Comparison of ENCODE assay signal across 40 cellular contexts in genomic region chrX:65194547-65194946, GRCh38.
"Had no signal": no experiment of that assay in that cellular context is flagged by ENCODE, and none has a peak within 500 bp of the region (broad histone marks: within the 10 kb centered on the region; RNA-seq: fewer than 3 reads in every experiment).

No MANE protein-coding gene starts in this region.

- H3K4me3 ChIP-seq: adrenal gland, body of pancreas, breast epithelium, cardiac muscle cell, coronary artery, dorsolateral prefrontal cortex, esophagus muscularis mucosa, gastrocnemius medialis had no signal

- H3K4me1 ChIP-seq: adrenal gland, body of pancreas, breast epithelium, foreskin keratinocyte, gastrocnemius medialis had no signal

- H3K4me3 Mint-ChIP-seq: activated B cell treated with CpG ODN at 0.5 μM for 24 hours; activated CD4-positive, alpha-beta memory T cell treated with anti-CD3 and anti-CD28 coated beads for 36 hours; activated CD4-positive, alpha-beta T cell treated with anti-CD3 and anti-CD28 coated beads for 36 hours; activated CD4-positive, alpha-beta T cell treated with anti-CD3 and anti-CD28 coated beads, Interleukin-2, amount 10 ng/mL, durations not matched to agents 24 days and 14 days; activated CD8-positive, alpha-beta memory T cell treated with anti-CD3 and anti-CD28 coated beads, Interleukin-2, amount 10 ng/mL, durations not matched to agents 7 days and 5 days; activated CD8-positive, alpha-beta T cell treated with anti-CD3 and anti-CD28 coated beads, Interleukin-2, amount 10 ng/mL, durations not matched to agents 7 days and 5 days; activated naive CD4-positive, alpha-beta T cell treated with anti-CD3 and anti-CD28 coated beads for 36 hours; activated naive CD4-positive, alpha-beta T cell treated with anti-CD3 and anti-CD28 coated beads, Interleukin-2, amount 50 U/mL, for 24 hours; activated naive CD8-positive, alpha-beta T cell treated with anti-CD3 and anti-CD28 coated beads for 36 hours; activated naive CD8-positive, alpha-beta T cell treated with anti-CD3 and anti-CD28 coated beads, Interleukin-2, amount 50 U/mL, for 24 hours; activated T-helper 1 cell treated with anti-CD3 and anti-CD28 coated beads, Interleukin-12 subunit alpha, Interleukin-12 subunit beta, Interleukin-2, Interleukin-4 antibody, amounts not matched to agents 30 ng/mL and 10 ng/mL and 1 ng/mL, durations not matched to agents 14 hours and 24 hours and 36 hours; dendritic cell treated with granulocyte-macrophage colony-stimulating factor and Interleukin-4, amounts not matched to agents 40 ng/mL and 50 ng/mL, for 4 days; T-cell; T-helper 1 cell treated with Interleukin-12 subunit alpha and Interleukin-12 subunit beta and Interleukin-4 antibody, amounts not matched to agents 30 μg/mL and 1 μg/mL, for 36 hours; T-helper 2 cell treated with Interferon-gamma antibody and Interleukin-4, amounts not matched to agents 5 μg/mL and 100 μg/mL, for 36 hours had no signal

- H3K27me3 ChIP-seq: adrenal gland, body of pancreas, breast epithelium, cardiac muscle cell, esophagus muscularis mucosa, foreskin keratinocyte, gastrocnemius medialis had no signal

- DNase-seq: activated B cell treated with CpG ODN at 0.5 μM for 24 hours; activated CD4-positive, alpha-beta memory T cell treated with anti-CD3 and anti-CD28 coated beads for 36 hours; activated CD4-positive, alpha-beta T cell treated with anti-CD3 and anti-CD28 coated beads for 36 hours; activated CD4-positive, alpha-beta T cell treated with anti-CD3 and anti-CD28 coated beads, Interleukin-2, amount 10 ng/mL, durations not matched to agents 24 days and 14 days; activated CD8-positive, alpha-beta memory T cell treated with anti-CD3 and anti-CD28 coated beads, Interleukin-2, amount 10 ng/mL, durations not matched to agents 7 days and 5 days; activated CD8-positive, alpha-beta memory T cell treated with anti-CD3 and anti-CD28 coated beads, Interleukin-2, amount 50 U/mL, for 4 hours; activated CD8-positive, alpha-beta T cell treated with anti-CD3 and anti-CD28 coated beads, Interleukin-2, amount 10 ng/mL, durations not matched to agents 7 days and 5 days; activated effector memory CD4-positive, alpha-beta T cell treated with anti-CD3 and anti-CD28 coated beads, Interleukin-2, amount 50 U/mL, for 16 hours; activated naive CD4-positive, alpha-beta T cell treated with anti-CD3 and anti-CD28 coated beads for 36 hours; activated naive CD8-positive, alpha-beta T cell treated with anti-CD3 and anti-CD28 coated beads for 36 hours; activated naive CD8-positive, alpha-beta T cell treated with anti-CD3 and anti-CD28 coated beads, Interleukin-2, amount 50 U/mL, for 24 hours; activated T-cell treated with anti-CD3 and anti-CD28 coated beads, Interleukin-2, amount 50 U/mL, for 1 hour; activated T-cell treated with anti-CD3 and anti-CD28 coated beads, Interleukin-2, amount 50 U/mL, for 48 hours; adrenal gland; amygdala; aorta; body of pancreas; central memory CD4-positive, alpha-beta T cell; cerebellar nuclear complex; dorsolateral prefrontal cortex; effector memory CD4-positive, alpha-beta T cell; erythroblast; foreskin keratinocyte; gastrocnemius medialis; glutamatergic neuron; SW 1271; T-cell; T1000; WERI-Rb-1 had no signal

- H3K27ac ChIP-seq: adrenal gland, body of pancreas, breast epithelium, cardiac muscle cell, coronary artery, dorsolateral prefrontal cortex, esophagus muscularis mucosa, foreskin keratinocyte, gastrocnemius medialis, WERI-Rb-1 had no signal

- H3K36me3 ChIP-seq: adrenal gland, breast epithelium, cardiac muscle cell, esophagus muscularis mucosa, gastrocnemius medialis, WERI-Rb-1 had no signal

- H3K36me3 Mint-ChIP-seq: activated CD8-positive, alpha-beta memory T cell treated with anti-CD3 and anti-CD28 coated beads, Interleukin-2, amount 10 ng/mL, durations not matched to agents 7 days and 5 days had no signal

- ATAC-seq: activated CD4-positive, alpha-beta T cell treated with anti-CD3 and anti-CD28 coated beads for 36 hours; activated CD4-positive, CD25-positive, alpha-beta regulatory T cell treated with anti-CD3 and anti-CD28 coated beads, Interleukin-2, amount 50 U/mL, for 24 hours; activated CD8-positive, alpha-beta memory T cell treated with anti-CD3 and anti-CD28 coated beads, Interleukin-2, amount 10 ng/mL, durations not matched to agents 7 days and 5 days; activated CD8-positive, alpha-beta T cell treated with anti-CD3 and anti-CD28 coated beads, Interleukin-2, amount 10 ng/mL, durations not matched to agents 7 days and 5 days; activated naive CD8-positive, alpha-beta T cell treated with anti-CD3 and anti-CD28 coated beads, Interleukin-2, amount 50 U/mL, for 24 hours; body of pancreas; foreskin keratinocyte; gastrocnemius medialis; T-cell had no signal

- H3K27ac Mint-ChIP-seq: activated B cell treated with CpG ODN at 0.5 μM for 24 hours; activated CD4-positive, alpha-beta memory T cell treated with anti-CD3 and anti-CD28 coated beads for 36 hours; activated CD4-positive, alpha-beta T cell treated with anti-CD3 and anti-CD28 coated beads for 36 hours; activated CD4-positive, alpha-beta T cell treated with anti-CD3 and anti-CD28 coated beads, Interleukin-2, amount 10 ng/mL, durations not matched to agents 24 days and 14 days; activated CD8-positive, alpha-beta memory T cell treated with anti-CD3 and anti-CD28 coated beads, Interleukin-2, amount 10 ng/mL, durations not matched to agents 7 days and 5 days; activated CD8-positive, alpha-beta T cell treated with anti-CD3 and anti-CD28 coated beads, Interleukin-2, amount 10 ng/mL, durations not matched to agents 7 days and 5 days; activated naive CD4-positive, alpha-beta T cell treated with anti-CD3 and anti-CD28 coated beads for 36 hours; activated naive CD4-positive, alpha-beta T cell treated with anti-CD3 and anti-CD28 coated beads, Interleukin-2, amount 50 U/mL, for 24 hours; activated naive CD8-positive, alpha-beta T cell treated with anti-CD3 and anti-CD28 coated beads for 36 hours; activated naive CD8-positive, alpha-beta T cell treated with anti-CD3 and anti-CD28 coated beads, Interleukin-2, amount 50 U/mL, for 24 hours; activated T-helper 1 cell treated with anti-CD3 and anti-CD28 coated beads, Interleukin-12 subunit alpha, Interleukin-12 subunit beta, Interleukin-2, Interleukin-4 antibody, amounts not matched to agents 30 ng/mL and 10 ng/mL and 1 ng/mL, durations not matched to agents 14 hours and 24 hours and 36 hours; activated T-helper 2 cell treated with anti-CD3 and anti-CD28 coated beads, Interferon-gamma antibody, Interleukin-2, Interleukin-4, amounts not matched to agents 10 μg/mL and 5 μg/mL and 100 μg/mL, durations not matched to agents 14 hours and 24 hours and 36 hours; dendritic cell treated with granulocyte-macrophage colony-stimulating factor and Interleukin-4, amounts not matched to agents 40 ng/mL and 50 ng/mL, for 4 days; T-cell; T-helper 1 cell treated with Interleukin-12 subunit alpha and Interleukin-12 subunit beta and Interleukin-4 antibody, amounts not matched to agents 30 μg/mL and 1 μg/mL, for 36 hours; T-helper 2 cell treated with Interferon-gamma antibody and Interleukin-4, amounts not matched to agents 5 μg/mL and 100 μg/mL, for 36 hours had no signal

- H3K4me1 Mint-ChIP-seq: activated B cell treated with CpG ODN at 0.5 μM for 24 hours; activated CD4-positive, alpha-beta T cell treated with anti-CD3 and anti-CD28 coated beads, Interleukin-2, amount 10 ng/mL, durations not matched to agents 24 days and 14 days; activated CD8-positive, alpha-beta memory T cell treated with anti-CD3 and anti-CD28 coated beads, Interleukin-2, amount 10 ng/mL, durations not matched to agents 7 days and 5 days; activated naive CD8-positive, alpha-beta T cell treated with anti-CD3 and anti-CD28 coated beads for 36 hours had no signal

- H3K27me3 Mint-ChIP-seq: activated B cell treated with CpG ODN at 0.5 μM for 24 hours; activated CD4-positive, alpha-beta memory T cell treated with anti-CD3 and anti-CD28 coated beads for 36 hours; activated CD4-positive, alpha-beta T cell treated with anti-CD3 and anti-CD28 coated beads for 36 hours; activated CD4-positive, alpha-beta T cell treated with anti-CD3 and anti-CD28 coated beads, Interleukin-2, amount 10 ng/mL, durations not matched to agents 24 days and 14 days; activated CD8-positive, alpha-beta memory T cell treated with anti-CD3 and anti-CD28 coated beads, Interleukin-2, amount 10 ng/mL, durations not matched to agents 7 days and 5 days; activated naive CD4-positive, alpha-beta T cell treated with anti-CD3 and anti-CD28 coated beads, Interleukin-2, amount 50 U/mL, for 24 hours; activated naive CD8-positive, alpha-beta T cell treated with anti-CD3 and anti-CD28 coated beads for 36 hours; activated naive CD8-positive, alpha-beta T cell treated with anti-CD3 and anti-CD28 coated beads, Interleukin-2, amount 50 U/mL, for 24 hours; dendritic cell treated with granulocyte-macrophage colony-stimulating factor and Interleukin-4, amounts not matched to agents 40 ng/mL and 50 ng/mL, for 4 days had no signal
